ENCODE assay signal across 31 cellular contexts in the genomic region with DNA sequence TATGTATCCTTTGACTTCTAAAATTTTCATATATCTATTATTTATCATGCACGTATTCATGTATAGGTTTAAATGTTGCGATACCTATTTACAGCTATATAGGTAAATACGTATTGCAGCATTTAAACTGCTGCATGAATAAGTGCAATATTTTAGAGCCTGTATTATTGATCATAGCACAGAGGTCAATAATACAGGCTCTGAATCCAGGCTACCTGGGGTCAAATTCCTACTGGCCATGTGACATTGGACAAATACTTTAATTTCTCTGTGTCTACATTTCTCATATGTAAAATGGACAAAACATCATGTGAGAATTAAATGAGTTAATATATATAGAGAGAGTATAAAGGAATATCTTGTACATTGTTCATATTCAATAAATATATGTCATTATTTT.
"Had no signal": no experiment of that assay in that cellular context is flagged by ENCODE, and none has a peak within 500 bp of the region (broad histone marks: within the 10 kb centered on the region; RNA-seq: fewer than 3 reads in every experiment).

No MANE protein-coding gene starts in this region.

- H3K9me3 ChIP-seq: ovary, psoas muscle, suprapubic skin, testis, tibial artery, transverse colon, upper lobe of right lung, uterus had no signal

- H3K27ac Mint-ChIP-seq: natural killer cell; nephron; neural progenitor cell; progenitor cell of endocrine pancreas; stimulated activated memory B cell treated with anti-CD40 and anti-IgM and Interleukin-4, amounts not matched to agents 10 μg/mL and 1 μg/mL and 100 μg/mL, for 72 hours; type B pancreatic cell had no signal

- H3K27me3 Mint-ChIP-seq: progenitor cell of endocrine pancreas; stimulated activated memory B cell treated with anti-CD40 and anti-IgM and Interleukin-4, amounts not matched to agents 10 μg/mL and 1 μg/mL and 100 μg/mL, for 72 hours; stimulated activated naive CD8-positive, alpha-beta T cell treated with anti-CD3 and anti-CD28 coated beads, Interleukin-15, amount 100 ng/mL, for 72 hours; type B pancreatic cell had no signal

- DNase-seq: natural killer cell; occipital lobe; ovary; posterior cingulate gyrus; psoas muscle; right cardiac atrium; spleen; stimulated activated CD4-positive, alpha-beta T cell treated with anti-CD3 and anti-CD28 coated beads, Interleukin-12 subunit alpha, Interleukin-12 subunit beta, amount 100 ng/mL, for 4 hours; stimulated activated CD4-positive, alpha-beta T cell treated with anti-CD3 and anti-CD28 coated beads, Interleukin-1b, Interleukin-23, amount 100 ng/mL, for 48 hours; stimulated activated CD4-positive, alpha-beta T cell treated with anti-CD3 and anti-CD28 coated beads, Interleukin-4, amount 100 ng/mL, for 1 hour; stimulated activated CD4-positive, alpha-beta T cell treated with anti-CD3 and anti-CD28 coated beads, Interleukin-4, amount 100 ng/mL, for 4 hours; stimulated activated CD8-positive, alpha-beta memory T cell treated with anti-CD3 and anti-CD28 coated beads, Interleukin-4, amount 100 ng/mL, for 48 hours; stimulated activated naive CD4-positive, alpha-beta T cell; stimulated activated naive CD8-positive, alpha-beta T cell treated with anti-CD3 and anti-CD28 coated beads, Interleukin-15, amount 100 ng/mL, for 72 hours; stimulated activated naive CD8-positive, alpha-beta T cell treated with anti-CD3 and anti-CD28 coated beads, Interleukin-15, Interleukin-2, amounts not matched to agents 100 U/mL and 50 U/mL, for 24 hours; substantia nigra; testis; tibial artery; transverse colon; upper lobe of right lung; uterus had no signal

- H3K36me3 Mint-ChIP-seq: natural killer cell; neural progenitor cell; stimulated activated memory B cell treated with anti-CD40 and anti-IgM and Interleukin-4, amounts not matched to agents 10 μg/mL and 1 μg/mL and 100 μg/mL, for 72 hours; type B pancreatic cell had no signal

- H3K4me1 Mint-ChIP-seq: natural killer cell; nephron; stimulated activated memory B cell treated with anti-CD40 and anti-IgM and Interleukin-4, amounts not matched to agents 10 μg/mL and 1 μg/mL and 100 μg/mL, for 72 hours; stimulated activated naive CD8-positive, alpha-beta T cell treated with anti-CD3 and anti-CD28 coated beads, Interleukin-15, amount 100 ng/mL, for 72 hours had no signal

- H3K4me3 ChIP-seq: neural progenitor cell, ovary, psoas muscle, skin epidermis, smooth muscle cell, spleen, suprapubic skin, testis, tibial artery, transverse colon, upper lobe of right lung, uterus had no signal

- H3K4me1 ChIP-seq: parathyroid adenoma, psoas muscle, spleen, suprapubic skin, testis, tibial artery, transverse colon, upper lobe of right lung, uterus had no signal

- H3K9me3 Mint-ChIP-seq: nephron, neural progenitor cell had no signal

- H3K27ac ChIP-seq: neural progenitor cell, ovary, parathyroid adenoma, psoas muscle, skin epidermis, spleen, suprapubic skin, testis, tibial artery, transverse colon, upper lobe of right lung, uterus had no signal

- H3K27me3 ChIP-seq: neural progenitor cell, ovary, spleen, suprapubic skin, testis, tibial artery, transverse colon, upper lobe of right lung, uterus had no signal

- H3K4me3 Mint-ChIP-seq: natural killer cell; nephron; neural progenitor cell; stimulated activated memory B cell treated with anti-CD40 and anti-IgM and Interleukin-4, amounts not matched to agents 10 μg/mL and 1 μg/mL and 100 μg/mL, for 72 hours; stimulated activated naive CD8-positive, alpha-beta T cell treated with anti-CD3 and anti-CD28 coated beads, Interleukin-15, amount 100 ng/mL, for 72 hours; type B pancreatic cell had no signal

- H3K36me3 ChIP-seq: neural progenitor cell, ovary, spleen, suprapubic skin, tibial artery, transverse colon, upper lobe of right lung, uterus had no signal

- H3K9ac ChIP-seq: neural progenitor cell, parathyroid adenoma had no signal

- ATAC-seq: natural killer cell; psoas muscle; right cardiac atrium; sciatic nerve; stimulated activated memory B cell treated with anti-CD40 and anti-IgM and Interleukin-4, amounts not matched to agents 10 μg/mL and 1 μg/mL and 100 μg/mL, for 72 hours; stimulated activated naive CD8-positive, alpha-beta T cell treated with anti-CD3 and anti-CD28 coated beads, Interleukin-15, amount 100 ng/mL, for 72 hours; stimulated activated naive CD8-positive, alpha-beta T cell treated with anti-CD3 and anti-CD28 coated beads, Interleukin-15, Interleukin-2, amounts not matched to agents 100 U/mL and 50 U/mL, for 24 hours; upper lobe of right lung had no signal
